ENCODE assay signal across 19 cellular contexts in the genomic region with DNA sequence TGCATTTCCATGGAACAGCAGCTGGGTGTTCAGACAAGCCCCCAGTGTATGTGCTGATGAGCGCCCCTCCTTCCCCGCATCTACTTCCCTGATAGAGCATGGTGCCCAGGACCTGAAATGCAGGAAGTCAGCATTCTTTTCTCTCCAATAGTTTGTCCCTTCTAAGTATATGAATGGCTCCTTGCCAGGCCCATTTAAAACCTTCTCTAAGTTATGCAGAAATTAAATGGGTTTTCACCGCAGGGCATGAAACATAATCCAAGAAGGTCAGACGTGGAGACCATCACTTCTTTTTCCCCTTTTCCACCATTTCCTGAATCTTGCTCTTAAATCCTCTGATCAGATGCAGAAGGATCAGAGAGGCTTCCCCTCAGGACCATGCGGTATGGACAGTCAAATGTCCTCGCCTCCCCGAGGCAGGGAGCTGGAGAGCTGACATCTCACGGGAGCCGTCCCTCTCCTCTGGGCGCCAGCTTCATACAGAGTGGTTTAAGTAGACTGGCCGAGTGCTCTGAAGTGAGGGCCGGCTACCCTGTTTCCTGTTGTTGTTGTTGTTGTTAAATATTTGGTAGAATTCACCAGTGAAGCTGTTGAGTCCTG.
A peak's percentile ranks its signal among the peaks of the same experiment; 100 is the strongest.
DNase-seq lines count a peak whose midpoint lies in the region; ATAC-seq and TF ChIP-seq lines count a peak whose summit lies in the region.
"Had no signal": no experiment of that assay in that cellular context is flagged by ENCODE, and none has a peak within 500 bp of the region (broad histone marks: within the 10 kb centered on the region; RNA-seq: fewer than 3 reads in every experiment).

No MANE protein-coding gene starts in this region.

- H3K4me3 ChIP-seq in HEK293 (ENCODE audit: low read depth, low read length) (no peak overlapping the region), WERI-Rb-1 (ENCODE audit: low read depth, low read length) (no peak overlapping the region), heart right ventricle (no peak overlapping the region)
- H3K4me3 ChIP-seq: BLaER1 treated with 17β-estradiol and CSF1 and Interleukin-3, amounts not matched to agents 10 nM and 100 nM had no signal

- 67 to 68% methylated on average over 12 of the region's 12 CpGs for WGBS in heart right ventricle, 2 donors

- ATAC-seq in HG02981 (IDR thresholded peaks at IDR 0.05; ENCODE audit: unreplicated experiment) (no peak), heart right ventricle (no peak)
- ATAC-seq: SK-N-SH treated with all-trans-retinoic acid at 6 μM for 48 hours, T-cell had no signal

- CTCF ChIA-PET in HEK293 (lab: Yijun Ruan, JAX): interaction anchor here (0.6 to 1.3 kb wide), 7 partner anchors 10 to 249 kb away, joined by 3 to 7 read pairs (median 3); no protein-coding TSS in a partner anchor

- H3K36me3 ChIP-seq in HEK293 (ENCODE audit: control insufficient read depth in 2 of 2, insufficient read depth in 1 of 2, low read length in 2 of 2) (no peaks in the 10 kb centered on the region), WERI-Rb-1 (peaks cover 49% of the 10 kb centered on the region), heart right ventricle (no peaks in the 10 kb centered on the region)
- H3K36me3 ChIP-seq: BLaER1 treated with 17β-estradiol and CSF1 and Interleukin-3, amounts not matched to agents 10 nM and 100 nM had no signal

- H3K27me3 ChIP-seq in WERI-Rb-1 (ENCODE audit: insufficient read depth, low read depth, severe bottlenecking) (no peaks in the 10 kb centered on the region), heart right ventricle (peaks cover 0 to 3% (median 0%) of the 10 kb centered on the region in 7 donors)
- H3K27me3 ChIP-seq: BLaER1 treated with 17β-estradiol and CSF1 and Interleukin-3, amounts not matched to agents 10 nM and 100 nM had no signal

- H3K27ac ChIP-seq in HEK293 (ENCODE audit: extremely low read depth, low read depth, low read length) (no peak overlapping the region), WERI-Rb-1 (peak overlapping the region; percentile 30; the same call in 1 of the 2 replicates), heart right ventricle (no peak overlapping the region)
- H3K27ac ChIP-seq: BLaER1 treated with 17β-estradiol and CSF1 and Interleukin-3, amounts not matched to agents 10 nM and 100 nM had no signal

- POLR2A ChIA-PET in HEK293 (lab: Yijun Ruan, JAX): no interaction called here

- H3K9me3 ChIP-seq in HEK293 (ENCODE audit: control insufficient read depth, insufficient read depth, low read depth, low read length): no peaks in the 10 kb centered on the region
- H3K9me3 ChIP-seq in WERI-Rb-1 (ENCODE audit: severe bottlenecking): no peaks in the 10 kb centered on the region
- H3K9me3 ChIP-seq in heart right ventricle: no peaks in the 10 kb centered on the region
- H3K9me3 ChIP-seq: BLaER1 treated with 17β-estradiol and CSF1 and Interleukin-3, amounts not matched to agents 10 nM and 100 nM had no signal

- DNase-seq in DMS79 (lab: John Stamatoyannopoulos, UW) (peak; percentile 52), WERI-Rb-1 (no peak), iPS-NIHi11 (ENCODE audit: low spot score) (peak; percentile 51), heart right ventricle (no peak), NCI-H748 (lab: John Stamatoyannopoulos, UW; ENCODE audit: unreplicated experiment) (no peak)
- DNase-seq in activated CD4-positive, alpha-beta T cell treated with anti-CD3 and anti-CD28 coated beads, Interleukin-2, amount 50 U/mL, for 4 hours: no peak
- DNase-seq: DMS53, H7, NCI-H1105, NCI-H1930, NCI-H2171, NCI-H446, NCI-H774, SHP77, T-cell had no signal

- no peak for TF ChIP-seq CTCF in HEK293 (tag by site-specific recombination; IDR thresholded peaks at IDR 0.05)
- TF ChIP-seq CTCF in WERI-Rb-1 (IDR thresholded peaks at IDR 0.05; ENCODE audit: low read depth, low read length): no peak
- no peak for TF ChIP-seq CTCF in heart right ventricle (IDR thresholded peaks at IDR 0.05)

- H3K4me1 ChIP-seq in HEK293 (ENCODE audit: control insufficient read depth, insufficient read depth, low read length) (peaks cover 4% of the 10 kb centered on the region), heart right ventricle (no peaks in the 10 kb centered on the region)

- intact Hi-C loops in heart right ventricle (cut with DNase I): loop anchor here in 1 of 10 donors (10.0 kb wide), 1 partner anchor 250 kb away; the partner anchor contains the start of gene SLC29A3

TF ChIP-seq in HEK293, 187 proteins besides CTCF, POLR2A, EP300 and RAD21:
- 0 out of 2 replicates have a peak, but pooled peaks have one; percentile 34 for TF ChIP-seq ZBTB44 (tag by site-specific recombination; IDR thresholded peaks at IDR 0.05)
- TF ChIP-seq REST (tag by site-specific recombination; IDR thresholded peaks at IDR 0.05): peak; percentile 55
- no peak for TF ChIP-seq OSR2 (tag by site-specific recombination; IDR thresholded peaks at IDR 0.05)
- TF ChIP-seq ZIC2 (tag by site-specific recombination; IDR thresholded peaks at IDR 0.05): peak; percentile 21; the same call in 1 of the 2 replicates
- 0 out of 2 replicates have a peak, but pooled peaks have one; percentile 17 for TF ChIP-seq ZNF341 (tag by site-specific recombination; IDR thresholded peaks at IDR 0.05; ENCODE audit: low read depth)
- TF ChIP-seq KLF7 (tag by site-specific recombination; IDR thresholded peaks at IDR 0.05; ENCODE audit: borderline replicate concordance): no peak
- 0 out of 2 replicates have a peak, but pooled peaks have one; percentile 28 for TF ChIP-seq IKZF3 (tag by site-specific recombination; IDR thresholded peaks at IDR 0.05)

Comparison
In these comparisons a context has a peak if more than half of its experiments do, and no peak if none do; other contexts are left out.
1. DNase-seq: peak in DMS79 (single experiment) and iPS-NIHi11 (single experiment); none in WERI-Rb-1 (single experiment), heart right ventricle (0 of 2), activated CD4-positive, alpha-beta T cell treated with anti-CD3 and anti-CD28 coated beads, Interleukin-2, amount 50 U/mL, for 4 hours (0 of 2) and NCI-H748 (single experiment).